In the genomic region with DNA sequence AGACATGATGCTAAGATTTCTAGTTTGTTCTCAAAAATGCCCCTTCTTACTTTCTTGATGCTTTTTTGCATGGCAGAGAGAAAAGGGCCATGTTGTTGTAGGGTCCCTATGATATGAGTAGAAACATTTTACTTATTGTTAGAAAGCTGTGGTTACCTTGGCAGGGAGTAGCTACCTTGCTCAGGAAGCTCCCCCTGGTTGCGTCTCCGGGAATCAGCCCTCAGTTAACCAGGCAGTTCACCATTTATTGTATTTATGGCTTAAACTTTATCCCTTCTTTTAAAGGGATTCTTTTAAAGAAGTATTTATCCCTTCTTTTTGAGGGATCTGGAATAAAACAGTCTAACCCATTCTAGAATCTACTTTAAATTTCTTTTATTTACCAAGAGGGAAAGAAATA, we compare ENCODE assay signal across 15 cellular contexts.
"Had no signal": no experiment of that assay in that cellular context is flagged by ENCODE, and none has a peak within 500 bp of the region (broad histone marks: within the 10 kb centered on the region; RNA-seq: fewer than 3 reads in every experiment).

No MANE protein-coding gene starts in this region.

- H3K9ac ChIP-seq: parathyroid adenoma had no signal

- H3K4me1 Mint-ChIP-seq: mesothelial cell of epicardium, naive B cell had no signal

- H3K4me3 ChIP-seq: body of pancreas, heart left ventricle, skin epidermis, stomach had no signal

- H3K27ac ChIP-seq: body of pancreas, heart left ventricle, parathyroid adenoma, skin epidermis, stomach had no signal

- DNase-seq: activated CD4-positive, alpha-beta T cell treated with anti-CD3 and anti-CD28 coated beads, Interleukin-2, amount 50 U/mL, for 1 hour; activated CD4-positive, CD25-positive, alpha-beta regulatory T cell; amniotic stem cell; body of pancreas; cerebellar nuclear complex; heart left ventricle; kidney glomerular epithelial cell; naive B cell; retina; stomach had no signal

- H3K9me3 ChIP-seq: body of pancreas, heart left ventricle, stomach had no signal

- H3K9me3 Mint-ChIP-seq: activated naive CD4-positive, alpha-beta T cell treated with anti-CD3 and anti-CD28 coated beads, Interleukin-2, amount 50 U/mL, for 72 hours; mesothelial cell of epicardium had no signal

- H3K4me3 Mint-ChIP-seq: mesothelial cell of epicardium, naive B cell had no signal

- H3K27ac Mint-ChIP-seq: activated naive CD4-positive, alpha-beta T cell treated with anti-CD3 and anti-CD28 coated beads, Interleukin-2, amount 50 U/mL, for 72 hours; mesothelial cell of epicardium; naive B cell had no signal

- ATAC-seq: activated naive CD4-positive, alpha-beta T cell treated with anti-CD3 and anti-CD28 coated beads, Interleukin-2, amount 50 U/mL, for 72 hours; body of pancreas; heart left ventricle had no signal

- H3K79me2 ChIP-seq: parathyroid adenoma had no signal

- H3K36me3 ChIP-seq: heart left ventricle, stomach had no signal

- FAIRE-seq: frontal cortex had no signal

- H2AFZ ChIP-seq: parathyroid adenoma had no signal

- H3K27me3 ChIP-seq: body of pancreas, heart left ventricle had no signal

- H3K4me1 ChIP-seq: body of pancreas, heart left ventricle, parathyroid adenoma, stomach had no signal

- H3K36me3 Mint-ChIP-seq: activated naive CD4-positive, alpha-beta T cell treated with anti-CD3 and anti-CD28 coated beads, Interleukin-2, amount 50 U/mL, for 72 hours; mesothelial cell of epicardium; naive B cell had no signal
